ENCODE assay signal across 22 cellular contexts in genomic region chr2:134454426-134454825, GRCh38.
"Had no signal": no experiment of that assay in that cellular context is flagged by ENCODE, and none has a peak within 500 bp of the region (broad histone marks: within the 10 kb centered on the region; RNA-seq: fewer than 3 reads in every experiment).

No MANE protein-coding gene starts in this region.

- H3K27me3 Mint-ChIP-seq: activated naive CD4-positive, alpha-beta T cell treated with anti-CD3 and anti-CD28 coated beads, Interleukin-2, amount 10 ng/mL, durations not matched to agents 7 days and 5 days; activated naive CD8-positive, alpha-beta T cell treated with anti-CD3 and anti-CD28 coated beads, Interleukin-2, amount 50 U/mL, for 24 hours; dendritic cell treated with granulocyte-macrophage colony-stimulating factor and Interleukin-4, amounts not matched to agents 40 ng/mL and 50 ng/mL, for 4 days; stimulated activated memory B cell treated with anti-CD40 and anti-IgM and Interleukin-4, amounts not matched to agents 10 μg/mL and 1 μg/mL and 100 μg/mL, for 72 hours; type B pancreatic cell had no signal

- H3K79me2 ChIP-seq: hepatocyte, parathyroid adenoma had no signal

- H3K9me3 Mint-ChIP-seq: activated naive CD4-positive, alpha-beta T cell treated with anti-CD3 and anti-CD28 coated beads, Interleukin-2, amount 10 ng/mL, durations not matched to agents 7 days and 5 days; activated naive CD8-positive, alpha-beta T cell treated with anti-CD3 and anti-CD28 coated beads, Interleukin-2, amount 50 U/mL, for 24 hours; dendritic cell treated with granulocyte-macrophage colony-stimulating factor and Interleukin-4, amounts not matched to agents 40 ng/mL and 50 ng/mL, for 4 days; immature natural killer cell; stimulated activated memory B cell treated with anti-CD40 and anti-IgM and Interleukin-4, amounts not matched to agents 10 μg/mL and 1 μg/mL and 100 μg/mL, for 72 hours; T-helper 2 cell treated with Interferon-gamma antibody and Interleukin-4, amounts not matched to agents 5 μg/mL and 100 μg/mL, for 36 hours; type B pancreatic cell had no signal

- H3K4me3 ChIP-seq: hepatocyte, left lung, sigmoid colon, smooth muscle cell, testis had no signal

- H3K4me1 ChIP-seq: foreskin keratinocyte, left lung, parathyroid adenoma, sigmoid colon, testis had no signal

- ATAC-seq: activated naive CD8-positive, alpha-beta T cell treated with anti-CD3 and anti-CD28 coated beads, Interleukin-2, amount 50 U/mL, for 24 hours; foreskin keratinocyte; left lung; SK-N-SH treated with all-trans-retinoic acid at 6 μM for 48 hours; stimulated activated memory B cell treated with anti-CD40 and anti-IgM and Interleukin-4, amounts not matched to agents 10 μg/mL and 1 μg/mL and 100 μg/mL, for 72 hours had no signal

- DNase-seq: activated CD4-positive, alpha-beta T cell treated with anti-CD3 and anti-CD28 coated beads for 1 hour; activated effector memory CD4-positive, alpha-beta T cell treated with anti-CD3 and anti-CD28 coated beads, Interleukin-2, amount 50 U/mL, for 16 hours; activated naive CD4-positive, alpha-beta T cell treated with anti-CD3 and anti-CD28 coated beads, Interleukin-2, amount 10 ng/mL, durations not matched to agents 7 days and 5 days; activated naive CD8-positive, alpha-beta T cell treated with anti-CD3 and anti-CD28 coated beads, Interleukin-2, amount 50 U/mL, for 24 hours; effector CD4-positive, alpha-beta T cell; foreskin keratinocyte; immature natural killer cell; left lung; midbrain; nucleus accumbens; sigmoid colon; stimulated activated CD4-positive, alpha-beta T cell treated with anti-CD3 and anti-CD28 coated beads, Interleukin-15, amount 100 ng/mL, for 24 hours; testis had no signal

- H3K4me2 ChIP-seq: hepatocyte, smooth muscle cell had no signal

- H3K27ac ChIP-seq: foreskin keratinocyte, hepatocyte, left lung, parathyroid adenoma, sigmoid colon, testis, VCaP had no signal

- H3K27ac Mint-ChIP-seq: activated naive CD4-positive, alpha-beta T cell treated with anti-CD3 and anti-CD28 coated beads, Interleukin-2, amount 10 ng/mL, durations not matched to agents 7 days and 5 days; activated naive CD8-positive, alpha-beta T cell treated with anti-CD3 and anti-CD28 coated beads, Interleukin-2, amount 50 U/mL, for 24 hours; dendritic cell treated with granulocyte-macrophage colony-stimulating factor and Interleukin-4, amounts not matched to agents 40 ng/mL and 50 ng/mL, for 4 days; stimulated activated memory B cell treated with anti-CD40 and anti-IgM and Interleukin-4, amounts not matched to agents 10 μg/mL and 1 μg/mL and 100 μg/mL, for 72 hours; T-helper 2 cell treated with Interferon-gamma antibody and Interleukin-4, amounts not matched to agents 5 μg/mL and 100 μg/mL, for 36 hours; type B pancreatic cell had no signal

- H3K9me3 ChIP-seq: left lung, sigmoid colon, testis had no signal

- H3K4me1 Mint-ChIP-seq: activated naive CD4-positive, alpha-beta T cell treated with anti-CD3 and anti-CD28 coated beads, Interleukin-2, amount 10 ng/mL, durations not matched to agents 7 days and 5 days; activated naive CD8-positive, alpha-beta T cell treated with anti-CD3 and anti-CD28 coated beads, Interleukin-2, amount 50 U/mL, for 24 hours had no signal

- H2AFZ ChIP-seq: hepatocyte, parathyroid adenoma had no signal

- H3K27me3 ChIP-seq: foreskin keratinocyte, hepatocyte, left lung, sigmoid colon, testis had no signal

- H3K9ac ChIP-seq: parathyroid adenoma had no signal

- H3K4me3 Mint-ChIP-seq: activated naive CD4-positive, alpha-beta T cell treated with anti-CD3 and anti-CD28 coated beads, Interleukin-2, amount 10 ng/mL, durations not matched to agents 7 days and 5 days; activated naive CD8-positive, alpha-beta T cell treated with anti-CD3 and anti-CD28 coated beads, Interleukin-2, amount 50 U/mL, for 24 hours; dendritic cell treated with granulocyte-macrophage colony-stimulating factor and Interleukin-4, amounts not matched to agents 40 ng/mL and 50 ng/mL, for 4 days; immature natural killer cell; stimulated activated memory B cell treated with anti-CD40 and anti-IgM and Interleukin-4, amounts not matched to agents 10 μg/mL and 1 μg/mL and 100 μg/mL, for 72 hours; T-helper 2 cell treated with Interferon-gamma antibody and Interleukin-4, amounts not matched to agents 5 μg/mL and 100 μg/mL, for 36 hours; type B pancreatic cell had no signal
